ENCODE assay signal across 11 cellular contexts in genomic region chr2:9613291-9613690, GRCh38. TPM values are rescaled to one million over a fixed set of nuclear protein-coding genes. Genes with fewer than 3 reads are reported as not detected.
DNase-seq lines count a peak whose midpoint lies in the region; ATAC-seq and TF ChIP-seq lines count a peak whose summit lies in the region.
"Had no signal": no experiment of that assay in that cellular context is flagged by ENCODE, and none has a peak within 500 bp of the region (broad histone marks: within the 10 kb centered on the region; RNA-seq: fewer than 3 reads in every experiment).

No MANE protein-coding gene starts in this region.

- TF ChIP-seq EP300 in ovary (IDR thresholded peaks at IDR 0.05): no peak

- H3K9me3 ChIP-seq in fibroblast of lung (ENCODE audit: control insufficient read depth, insufficient read depth, low read depth, low read length): no peaks in the 10 kb centered on the region
- no peaks in the 10 kb centered on the region for H3K9me3 ChIP-seq in ovary

- DNase-seq in GM03348 (ENCODE audit: low spot score) (peak; percentile 72), OCI-M1 (lab: John Stamatoyannopoulos, UW) (peak; percentile 29), fibroblast of lung (ENCODE audit: low read depth in 2 of 2) (peak; percentile 82 to 95), sciatic nerve (ENCODE audit: low spot score) (no peak), NCI-H2227 treated with DMSO at 0.1 percent for 48 hours (lab: John Stamatoyannopoulos, UW) (no peak), T-helper 1 cell (no peak), ovary (no peak)
- DNase-seq: activated naive CD4-positive, alpha-beta T cell treated with Interleukin-2 at 50 U/mL for 16 hours; endodermal cell; NCI-H1694 treated with DMSO at 0.1 percent for 48 hours had no signal

- peak overlapping the region; percentile 34 for H3K27ac ChIP-seq in fibroblast of lung (ENCODE audit: insufficient read depth, low read length)
- no peak overlapping the region for H3K27ac ChIP-seq in ovary

- H3K27me3 ChIP-seq in fibroblast of lung (ENCODE audit: control insufficient read depth, insufficient read depth, low read length): no peaks in the 10 kb centered on the region
- no peaks in the 10 kb centered on the region for H3K27me3 ChIP-seq in ovary

- TF ChIP-seq POLR2A in ovary (IDR thresholded peaks at IDR 0.05): no peak

- H3K4me2 ChIP-seq in fibroblast of lung (ENCODE audit: extremely low read depth, insufficient read depth, low read length): peak overlapping the region; percentile 67

- H3K79me2 ChIP-seq in fibroblast of lung (ENCODE audit: control insufficient read depth, insufficient read depth, low read length): peaks cover 98% of the 10 kb centered on the region

- ATAC-seq in sciatic nerve (peak; percentile 95), GM21717 (IDR thresholded peaks at IDR 0.05; ENCODE audit: unreplicated experiment) (no peak)

- no peak overlapping the region for H2AFZ ChIP-seq in fibroblast of lung (ENCODE audit: low read length)

- peaks cover 17% of the 10 kb centered on the region for H3K4me1 ChIP-seq in fibroblast of lung (ENCODE audit: control insufficient read depth, extremely low read depth, insufficient read depth, low read length)
- H3K4me1 ChIP-seq in ovary (ENCODE audit: insufficient read depth): peaks cover 19% of the 10 kb centered on the region

- peaks cover 15% of the 10 kb centered on the region for H4K20me1 ChIP-seq in fibroblast of lung (ENCODE audit: control insufficient read depth, extremely low read depth, insufficient read depth, low read length)

- H3K4me3 ChIP-seq in fibroblast of lung (replicated peaks in 1 of 4; ENCODE audit: control extremely low read depth in 1 of 4, insufficient read depth in 1 of 4, low read depth in 3 of 4, low read length in 4 of 4) (peak overlapping the region in 2 of 4 experiments; percentile 15 to 31), ovary (no peak overlapping the region)

- H3K9ac ChIP-seq in fibroblast of lung (ENCODE audit: insufficient read depth, low read length): no peak overlapping the region

- TF ChIP-seq CTCF in fibroblast of lung (conservative IDR thresholded peaks at IDR 0.05 in 1 of 2, IDR thresholded peaks at IDR 0.05 in 1 of 2; ENCODE audit: low read depth in 1 of 2, low read length in 2 of 2) (no peak), ovary (IDR thresholded peaks at IDR 0.05) (no peak)

- peaks cover 4% of the 10 kb centered on the region for H3K36me3 ChIP-seq in fibroblast of lung (ENCODE audit: control insufficient read depth, insufficient read depth, low read length)
- no peaks in the 10 kb centered on the region for H3K36me3 ChIP-seq in ovary

- WGBS in ovary, 3 donors: 11 to 30% (median 17%) methylated on average over 1 of the region's 1 CpG

- intact Hi-C loops in sciatic nerve (cut with DNase I) (no loop called here), ovary (cut with DNase I) (no loop called here)

RNA-seq across cellular contexts. Expression of gene YWHAQ, which starts 17.5 kb away (rescaled TPM):
- total RNA-seq in fibroblast of lung: 247 and 323 TPM in 2 replicates
- polyA plus RNA-seq in fibroblast of lung: 510 and 666 TPM in 2 replicates
- 393 and 565 TPM in 2 replicates for polyA plus RNA-seq in fibroblast of lung (2012)
- 89.7 and 132 TPM in 2 replicates for polyA minus RNA-seq in fibroblast of lung (ENCODE audit: low replicate concordance)
- 209 TPM for total RNA-seq in sciatic nerve
- 100 to 1,000 TPM; 156 to 294 (median 241) TPM for total RNA-seq in ovary
- polyA plus RNA-seq in ovary: 100 to 1,000 TPM; 204 to 386 TPM

RNA-seq across cellular contexts. Expression of gene ADAM17, which starts 57.7 kb away (rescaled TPM):
- total RNA-seq in fibroblast of lung (49.1 and 69.9 TPM in 2 replicates), sciatic nerve (49.1 TPM), ovary (10 to 100 TPM; 24.3 to 46.6 (median 30.0) TPM)
- polyA plus RNA-seq in fibroblast of lung (11.4 and 12.3 TPM in 2 replicates), ovary (10 to 100 TPM; 10.2 to 22.8 TPM)
- polyA plus RNA-seq in fibroblast of lung (2012): 13.9 and 14.5 TPM in 2 replicates
- 3.7 and 7.1 TPM in 2 replicates for polyA minus RNA-seq in fibroblast of lung (ENCODE audit: low replicate concordance)

Comparison
In these comparisons a context has a peak if more than half of its experiments do, and no peak if none do; other contexts are left out.
1. DNase-seq: peak in GM03348 (single experiment), OCI-M1 (single experiment) and fibroblast of lung (2 of 2); none in sciatic nerve (single experiment), NCI-H2227 treated with DMSO at 0.1 percent for 48 hours (single experiment), T-helper 1 cell (0 of 5) and ovary (0 of 5).